ENCODE assay signal across 21 cellular contexts in the genomic region with DNA sequence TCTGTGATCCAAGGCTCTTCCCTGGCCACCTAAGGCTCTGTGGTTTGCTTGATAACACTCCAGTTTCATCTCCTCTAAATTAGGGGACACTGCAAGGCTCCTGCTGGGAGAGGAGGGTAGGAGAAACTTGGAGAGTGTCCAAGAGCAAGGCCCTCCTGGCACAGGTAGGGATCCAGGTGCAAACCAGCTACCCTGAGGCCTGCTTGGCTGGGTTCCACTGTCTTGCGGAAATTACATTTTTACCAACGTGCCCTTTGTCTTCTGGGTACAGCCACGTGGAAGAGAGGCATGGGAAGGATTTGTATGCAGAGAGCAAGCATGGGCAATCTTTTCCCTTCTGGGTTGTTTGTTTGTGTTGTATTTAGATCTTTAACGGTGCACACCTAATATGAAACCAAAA.
DNase-seq lines count a peak whose midpoint lies in the region; ATAC-seq, FAIRE-seq and TF ChIP-seq lines count a peak whose summit lies in the region.
"Had no signal": no experiment of that assay in that cellular context is flagged by ENCODE, and none has a peak within 500 bp of the region (broad histone marks: within the 10 kb centered on the region; RNA-seq: fewer than 3 reads in every experiment).

No MANE protein-coding gene starts in this region.

- H3K27ac ChIP-seq in foreskin keratinocyte = no peak overlapping the region
- H3K27ac ChIP-seq: epithelial cell of prostate, prostate gland, RWPE1, SK-N-MC, WERI-Rb-1 had no signal

- H3K27me3 ChIP-seq in foreskin keratinocyte = peaks cover 7% of the 10 kb centered on the region

- FAIRE-seq in RCC 7860 (lab: Jason Lieb, UNC) = no peak
- FAIRE-seq: G401.6, H54, urothelium cell line had no signal

- DNase-seq in DMS79 treated with DMSO at 0.1 percent for 48 hours (lab: John Stamatoyannopoulos, UW) (peak; percentile 96), NCI-H187 (lab: John Stamatoyannopoulos, UW) (peak; percentile 38 to 59), NCI-H345 treated with DMSO at 0.1 percent for 48 hours (lab: John Stamatoyannopoulos, UW; ENCODE audit: unreplicated experiment) (peak; percentile 98), foreskin keratinocyte (peak; percentile 20 to 54), RCC 7860 (ENCODE audit: low spot score) (no peak)
- DNase-seq in stimulated activated naive CD4-positive, alpha-beta T cell treated with Interleukin-2 at 50 U/mL for 16 hours (lab: John Stamatoyannopoulos, UW) = no peak
- no peak for DNase-seq in NK-92 treated with Interleukin-12 subunit alpha and Interleukin-12 subunit beta, amount 100 ng/mL, for 24 hours (lab: John Stamatoyannopoulos, UW)
- DNase-seq: activated CD8-positive, alpha-beta memory T cell treated with anti-CD3 and anti-CD28 coated beads, Interleukin-2, amount 50 U/mL, for 48 hours; activated naive CD8-positive, alpha-beta T cell treated with anti-CD3 and anti-CD28 coated beads for 36 hours; NCI-H226; stimulated activated CD4-positive, alpha-beta T cell treated with anti-CD3 and anti-CD28 coated beads, Interleukin-1b, Interleukin-23, amount 100 ng/mL, for 48 hours; T-helper 2 cell; WERI-Rb-1 had no signal

- H3K4me1 ChIP-seq in foreskin keratinocyte = no peaks in the 10 kb centered on the region
- H3K4me1 ChIP-seq: prostate gland had no signal

- TF ChIP-seq CTCF in foreskin keratinocyte (conservative IDR thresholded peaks at IDR 0.05) = no peak

- ATAC-seq in foreskin keratinocyte (peak; percentile 37), GM18505 (IDR thresholded peaks at IDR 0.05; ENCODE audit: unreplicated experiment) (no peak)

- TF ChIP-seq POLR2A in GM18505 (IDR thresholded peaks at IDR 0.05; ENCODE audit: borderline replicate concordance, extremely low read depth, insufficient read depth, insufficient read length) = no peak

Comparison
In these comparisons a context has a peak if more than half of its experiments do, and no peak if none do; other contexts are left out.
1. DNase-seq: peak in DMS79 treated with DMSO at 0.1 percent for 48 hours (single experiment), NCI-H187 (2 of 2), NCI-H345 treated with DMSO at 0.1 percent for 48 hours (single experiment) and foreskin keratinocyte (2 of 2); none in stimulated activated naive CD4-positive, alpha-beta T cell treated with Interleukin-2 at 50 U/mL for 16 hours (single experiment), NK-92 treated with Interleukin-12 subunit alpha and Interleukin-12 subunit beta, amount 100 ng/mL, for 24 hours (single experiment) and RCC 7860 (single experiment).